ENCODE assay signal across 1 cellular context in genomic region chr11:83161610-83162199, GRCh38.
TF ChIP-seq lines count a peak whose summit lies in the region.

No MANE protein-coding gene starts in this region.

TF ChIP-seq in HepG2, 621 proteins besides CTCF, POLR2A, EP300 and RAD21:
- 0 out of 2 replicates have a peak, but pooled peaks have one; percentile 16 for TF ChIP-seq PATZ1 (CRISPR knock-in tag; IDR thresholded peaks at IDR 0.05)
- peak; percentile 72; the same call in 1 of the 2 replicates for TF ChIP-seq PAF1 (CRISPR knock-in tag; IDR thresholded peaks at IDR 0.05)
- TF ChIP-seq ZNF3 (CRISPR knock-in tag; IDR thresholded peaks at IDR 0.05) = no peak
